20 cellular contexts compared by ENCODE assay signal in genomic region chr9:101229606-101230005, GRCh38.
DNase-seq lines count a peak whose midpoint lies in the region; ATAC-seq lines count a peak whose summit lies in the region.
"Had no signal": no experiment of that assay in that cellular context is flagged by ENCODE, and none has a peak within 500 bp of the region (broad histone marks: within the 10 kb centered on the region; RNA-seq: fewer than 3 reads in every experiment).

No MANE protein-coding gene starts in this region.

- no peak for ATAC-seq in activated T-cell treated with anti-CD3 and anti-CD28 coated beads, Interleukin-2, amount 50 U/mL, for 4 hours
- ATAC-seq in HG02798 (IDR thresholded peaks at IDR 0.05; ENCODE audit: poor library complexity, unreplicated experiment) = no peak
- ATAC-seq: Panc1 had no signal

- no peaks in the 10 kb centered on the region for H3K36me3 Mint-ChIP-seq in activated T-cell treated with anti-CD3 and anti-CD28 coated beads, Interleukin-2, amount 50 U/mL, for 4 hours (ENCODE audit: insufficient read depth)
- H3K36me3 Mint-ChIP-seq: CD14-positive monocyte had no signal

- no peaks in the 10 kb centered on the region for H3K4me1 Mint-ChIP-seq in activated T-cell treated with anti-CD3 and anti-CD28 coated beads, Interleukin-2, amount 50 U/mL, for 4 hours (ENCODE audit: low read depth)
- H3K4me1 Mint-ChIP-seq: CD14-positive monocyte had no signal

- H3K4me3 Mint-ChIP-seq in activated T-cell treated with anti-CD3 and anti-CD28 coated beads, Interleukin-2, amount 50 U/mL, for 4 hours = no peak overlapping the region
- H3K4me3 Mint-ChIP-seq: CD14-positive monocyte, HFFc6 had no signal

- H3K27ac ChIP-seq in substantia nigra (ENCODE audit: low read depth, low read length, poor library complexity, severe bottlenecking) = peak overlapping the region; percentile 58
- H3K27ac ChIP-seq: HL-60 had no signal

- no peaks in the 10 kb centered on the region for H3K9me3 Mint-ChIP-seq in activated T-cell treated with anti-CD3 and anti-CD28 coated beads, Interleukin-2, amount 50 U/mL, for 4 hours

- peak; percentile 29 for DNase-seq in NCI-H2029 treated with DMSO at 0.1 percent for 48 hours (lab: John Stamatoyannopoulos, UW)
- no peak for DNase-seq in NCI-H2029 (lab: John Stamatoyannopoulos, UW)
- DNase-seq in NCI-H2081 treated with DMSO at 0.1 percent for 48 hours (lab: John Stamatoyannopoulos, UW) = peak; percentile 20
- peak; percentile 5 for DNase-seq in NCI-H774 (lab: John Stamatoyannopoulos, UW)
- no peak for DNase-seq in substantia nigra (lab: John Stamatoyannopoulos, UW)
- no peak for DNase-seq in activated T-cell treated with anti-CD3 and anti-CD28 coated beads, Interleukin-2, amount 50 U/mL, for 4 hours
- DNase-seq in NCI-H2107 treated with DMSO at 0.1 percent for 48 hours (lab: John Stamatoyannopoulos, UW; ENCODE audit: unreplicated experiment) = no peak
- DNase-seq: Caco-2, GF-D8, GOT3, HFFc6, NCI-H1930, NCI-H526 treated with DMSO at 0.1 percent for 48 hours, Right ventricle myocardium superior, SK-N-SH, T-helper 1 cell had no signal

- H3K27me3 Mint-ChIP-seq in activated T-cell treated with anti-CD3 and anti-CD28 coated beads, Interleukin-2, amount 50 U/mL, for 4 hours (ENCODE audit: low read depth) = no peaks in the 10 kb centered on the region

Comparison
In these comparisons a context has a peak if more than half of its experiments do, and no peak if none do; other contexts are left out.
1. DNase-seq: peak in NCI-H2029 treated with DMSO at 0.1 percent for 48 hours (single experiment), NCI-H2081 treated with DMSO at 0.1 percent for 48 hours (single experiment) and NCI-H774 (single experiment); none in NCI-H2029 (single experiment), substantia nigra (0 of 49), activated T-cell treated with anti-CD3 and anti-CD28 coated beads, Interleukin-2, amount 50 U/mL, for 4 hours (single experiment) and NCI-H2107 treated with DMSO at 0.1 percent for 48 hours (single experiment).